28 cellular contexts compared by ENCODE assay signal in genomic region chr11:121090145-121090721, GRCh38.
"Had no signal": no experiment of that assay in that cellular context is flagged by ENCODE, and none has a peak within 500 bp of the region (broad histone marks: within the 10 kb centered on the region; RNA-seq: fewer than 3 reads in every experiment).

No MANE protein-coding gene starts in this region.

- DNase-seq: dermis blood vessel endothelial cell; effector memory CD4-positive, alpha-beta T cell; foreskin melanocyte; glutamatergic neuron; heart right ventricle; hypothalamus; immature natural killer cell; islet precursor cell; kidney glomerular epithelial cell; left colon; left ventricle myocardium superior; natural killer cell; occipital lobe; ovary; posterior cingulate gyrus; psoas muscle; right cardiac atrium; spleen; stimulated activated CD4-positive, alpha-beta T cell treated with anti-CD3 and anti-CD28 coated beads, Interleukin-4, amount 100 ng/mL, for 4 hours; stimulated activated naive CD8-positive, alpha-beta T cell treated with anti-CD3 and anti-CD28 coated beads, Interleukin-15, Interleukin-2, amounts not matched to agents 100 U/mL and 50 U/mL, for 24 hours; substantia nigra; testis; upper lobe of left lung had no signal

- H3K9me3 ChIP-seq: esophagus muscularis mucosa, heart right ventricle, ovary, psoas muscle, spleen, testis, tibial nerve, upper lobe of left lung had no signal

- ATAC-seq: heart right ventricle; left colon; left ventricle myocardium superior; natural killer cell; psoas muscle; right cardiac atrium; stimulated activated memory B cell treated with anti-CD40 and anti-IgM and Interleukin-4, amounts not matched to agents 10 μg/mL and 1 μg/mL and 100 μg/mL, for 72 hours; stimulated activated naive CD8-positive, alpha-beta T cell treated with anti-CD3 and anti-CD28 coated beads, Interleukin-15, Interleukin-2, amounts not matched to agents 100 U/mL and 50 U/mL, for 24 hours had no signal

- H3K4me1 ChIP-seq: esophagus muscularis mucosa, psoas muscle, spleen, testis, tibial nerve, upper lobe of left lung had no signal

- H3K27me3 ChIP-seq: esophagus muscularis mucosa, heart right ventricle, ovary, spleen, testis, tibial nerve, upper lobe of left lung had no signal

- H3K27ac ChIP-seq: esophagus muscularis mucosa, heart right ventricle, ovary, psoas muscle, skin epidermis, testis, tibial nerve, upper lobe of left lung had no signal

- H3K36me3 ChIP-seq: ovary had no signal

- H3K4me3 ChIP-seq: esophagus muscularis mucosa, heart right ventricle, lung, ovary, psoas muscle, skin epidermis, spleen, testis, tibial nerve, upper lobe of left lung had no signal
